ENCODE assay signal across 1 cellular context in genomic region chr6:136992113-136992512, GRCh38.
TF ChIP-seq lines count a peak whose summit lies in the region.

No MANE protein-coding gene starts in this region.

TF ChIP-seq in GM23338, 12 proteins besides CTCF, POLR2A, EP300 and RAD21 (continued from another document):
- TF ChIP-seq ZNF462 (CRISPR knock-in tag; IDR thresholded peaks at IDR 0.05) (no peak), ETS1 (IDR thresholded peaks at IDR 0.05) (no peak), NANOG (IDR thresholded peaks at IDR 0.05; ENCODE audit: borderline replicate concordance) (no peak), STAT1 (IDR thresholded peaks at IDR 0.05; ENCODE audit: unreplicated experiment) (no peak), EZH2phosphoT487 (IDR thresholded peaks at IDR 0.05; ENCODE audit: unreplicated experiment) (no peak), EZH2 (IDR thresholded peaks at IDR 0.05; ENCODE audit: low read depth, unreplicated experiment) (no peak), POLR2AphosphoS5 (IDR thresholded peaks at IDR 0.05; ENCODE audit: low read depth) (no peak), REST (IDR thresholded peaks at IDR 0.05; ENCODE audit: unreplicated experiment) (no peak), ZNF114 (CRISPR knock-in tag; IDR thresholded peaks at IDR 0.05) (no peak)
